Comparison of ENCODE assay signal across 8 cellular contexts in the genomic region with DNA sequence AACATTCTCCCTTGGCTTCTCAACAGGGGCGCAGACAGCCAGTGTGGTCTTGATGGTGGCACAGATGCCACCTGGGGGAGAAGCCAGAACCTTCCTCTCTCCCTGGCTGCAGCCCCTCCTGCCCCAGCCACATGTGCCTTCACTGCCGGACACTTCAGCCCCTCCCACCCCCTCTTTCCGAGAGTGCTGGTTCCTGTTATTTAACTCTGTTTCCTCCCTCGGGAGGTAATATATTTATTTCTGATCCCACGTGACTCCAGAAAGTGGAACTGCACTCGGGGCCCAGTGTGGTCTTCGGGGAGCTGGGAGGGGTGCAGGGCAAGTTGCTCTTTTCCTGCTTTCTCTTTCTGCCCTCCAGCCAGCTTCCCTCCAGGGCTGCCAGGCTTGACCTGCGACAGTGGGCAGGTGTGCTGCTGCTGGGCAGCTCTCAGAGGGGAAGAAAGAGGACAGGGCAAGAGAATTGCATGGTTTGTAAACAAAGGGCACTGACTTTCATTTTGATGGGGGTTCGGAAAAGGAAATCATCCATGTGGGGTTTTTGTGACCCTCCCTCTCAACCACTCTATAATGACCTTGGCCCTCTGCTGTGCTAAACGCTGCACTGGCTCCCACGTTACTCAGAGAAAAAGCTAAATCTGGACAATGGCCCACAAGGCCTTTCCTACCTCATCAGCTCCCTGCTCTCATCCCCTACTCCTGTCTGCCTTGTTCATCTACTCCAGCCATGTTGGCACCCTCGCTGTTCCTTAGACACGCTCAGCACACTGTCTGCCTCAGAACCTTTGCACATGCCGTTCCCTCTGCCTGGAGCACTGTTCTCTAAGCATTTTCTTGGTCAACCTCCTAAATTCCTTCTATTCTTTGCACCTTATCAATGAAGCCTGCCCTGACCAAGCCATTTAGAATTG. TPM values are rescaled to one million over a fixed set of nuclear protein-coding genes. Genes with fewer than 3 reads are reported as not detected.
A peak's percentile ranks its signal among the peaks of the same experiment; 100 is the strongest.
DNase-seq lines count a peak whose midpoint lies in the region; ATAC-seq and TF ChIP-seq lines count a peak whose summit lies in the region.

No MANE protein-coding gene starts in this region.

- in situ Hi-C loops in GM13977 (cut with MboI; ENCODE audit: low pct_unique_long_range_greater_than_20kb, low sequenced_read_pairs, unreplicated experiment): loop anchor here (10.0 kb wide), 1 partner anchor 54 kb away; the partner anchor contains the start of gene TVP23A

- DNase-seq in GM13977 (ENCODE audit: low spot score) (peak; percentile 58), mucosa of descending colon (peak in 2 of 3 donors; percentile 45 to 72), mesothelial cell of epicardium (ENCODE audit: low spot score in 2 of 2, unreplicated experiment in 2 of 2) (no peak), 8988T (no peak), activated gamma-delta T cell (lab: John Stamatoyannopoulos, UW) (no peak)

- H3K9me3 ChIP-seq in HEK293 (ENCODE audit: control insufficient read depth, insufficient read depth, low read depth, low read length): no peaks in the 10 kb centered on the region
- H3K9me3 ChIP-seq in mucosa of descending colon: no peaks in the 10 kb centered on the region

- peak; percentile 33 for ATAC-seq in mucosa of descending colon
- ATAC-seq in HG02981 (IDR thresholded peaks at IDR 0.05; ENCODE audit: unreplicated experiment): no peak

- H3K9me3 Mint-ChIP-seq in T-helper 1 cell treated with Interleukin-12 subunit alpha and Interleukin-12 subunit beta and Interleukin-4 antibody, amounts not matched to agents 30 μg/mL and 1 μg/mL, for 36 hours: no peaks in the 10 kb centered on the region
- H3K9me3 Mint-ChIP-seq in mesothelial cell of epicardium: no peaks in the 10 kb centered on the region

- peaks cover 18% of the 10 kb centered on the region for H3K27me3 Mint-ChIP-seq in T-helper 1 cell treated with Interleukin-12 subunit alpha and Interleukin-12 subunit beta and Interleukin-4 antibody, amounts not matched to agents 30 μg/mL and 1 μg/mL, for 36 hours (ENCODE audit: low read depth)
- H3K27me3 Mint-ChIP-seq in mesothelial cell of epicardium (ENCODE audit: low read depth): peaks cover 67% of the 10 kb centered on the region

- H3K36me3 Mint-ChIP-seq in T-helper 1 cell treated with Interleukin-12 subunit alpha and Interleukin-12 subunit beta and Interleukin-4 antibody, amounts not matched to agents 30 μg/mL and 1 μg/mL, for 36 hours (ENCODE audit: low read depth): peaks cover 2% of the 10 kb centered on the region
- no peaks in the 10 kb centered on the region for H3K36me3 Mint-ChIP-seq in mesothelial cell of epicardium

- intact Hi-C loops in mucosa of descending colon (cut with DNase I, micrococcal nuclease): no loop called here

- CTCF ChIA-PET in HEK293 (lab: Yijun Ruan, JAX): no interaction called here

- H3K4me1 Mint-ChIP-seq in T-helper 1 cell treated with Interleukin-12 subunit alpha and Interleukin-12 subunit beta and Interleukin-4 antibody, amounts not matched to agents 30 μg/mL and 1 μg/mL, for 36 hours (ENCODE audit: low read depth): peaks cover 51% of the 10 kb centered on the region
- H3K4me1 Mint-ChIP-seq in mesothelial cell of epicardium: no peaks in the 10 kb centered on the region

- H3K36me3 ChIP-seq in HEK293 (ENCODE audit: control insufficient read depth in 2 of 2, insufficient read depth in 1 of 2, low read length in 2 of 2) (no peaks in the 10 kb centered on the region), mucosa of descending colon (ENCODE audit: low read depth) (no peaks in the 10 kb centered on the region)

- POLR2A ChIA-PET in HEK293 (lab: Yijun Ruan, JAX): no interaction called here

- H3K27ac ChIP-seq in HEK293 (ENCODE audit: extremely low read depth, low read depth, low read length): no peak overlapping the region

- no peaks in the 10 kb centered on the region for H3K4me1 ChIP-seq in HEK293 (ENCODE audit: control insufficient read depth, insufficient read depth, low read length)
- H3K4me1 ChIP-seq in mucosa of descending colon (ENCODE audit: low read depth): peaks cover 9% of the 10 kb centered on the region

- H3K4me3 Mint-ChIP-seq in T-helper 1 cell treated with Interleukin-12 subunit alpha and Interleukin-12 subunit beta and Interleukin-4 antibody, amounts not matched to agents 30 μg/mL and 1 μg/mL, for 36 hours: peak overlapping the region; percentile 45
- no peak overlapping the region for H3K4me3 Mint-ChIP-seq in mesothelial cell of epicardium

- H3K4me3 ChIP-seq in HEK293 (ENCODE audit: low read depth, low read length) (no peak overlapping the region), mucosa of descending colon (no peak overlapping the region)

- peak overlapping the region; percentile 73 for H3K27ac Mint-ChIP-seq in T-helper 1 cell treated with Interleukin-12 subunit alpha and Interleukin-12 subunit beta and Interleukin-4 antibody, amounts not matched to agents 30 μg/mL and 1 μg/mL, for 36 hours
- H3K27ac Mint-ChIP-seq in mesothelial cell of epicardium: no peak overlapping the region

- no peak for TF ChIP-seq CTCF in GM13977 (IDR thresholded peaks at IDR 0.05; ENCODE audit: extremely low read depth, insufficient read depth, missing control alignments)
- no peak for TF ChIP-seq CTCF in HEK293 (tag by site-specific recombination; IDR thresholded peaks at IDR 0.05)
- TF ChIP-seq CTCF in mucosa of descending colon (IDR thresholded peaks at IDR 0.05): no peak
- no peak for TF ChIP-seq CTCF in mesothelial cell of epicardium (IDR thresholded peaks at IDR 0.05; ENCODE audit: unreplicated experiment)

TF ChIP-seq in HEK293, 187 proteins besides CTCF, POLR2A, EP300 and RAD21:
- TF ChIP-seq ZNF623 (tag by site-specific recombination; IDR thresholded peaks at IDR 0.05): peak; percentile 52
- TF ChIP-seq ZSCAN30 (tag by site-specific recombination; IDR thresholded peaks at IDR 0.05): no peak

RNA-seq across cellular contexts. Expression of gene CIITA, which starts 8.2 kb away (rescaled TPM):
- total RNA-seq in mucosa of descending colon (10 to 100 TPM in 1 of 3 donors, 1 to 10 TPM in 2; 5.8 to 16.0 (median 9.1) TPM), mesothelial cell of epicardium (0.20 TPM in 2 of 3 replicates, not detected in the other)

RNA-seq across cellular contexts. Expression of gene TVP23A, which starts 50.2 kb away (rescaled TPM):
- total RNA-seq in mucosa of descending colon (under 1 TPM in 2 of 3 donors, not detected in 1; 0.14 to 0.60 TPM), mesothelial cell of epicardium (9.5 to 9.9 TPM (median 9.8 TPM) in 3 replicates)

Comparison
In these comparisons a context has a peak if more than half of its experiments do, and no peak if none do; other contexts are left out.
1. DNase-seq: peak in GM13977 (single experiment) and mucosa of descending colon (2 of 3); none in mesothelial cell of epicardium (0 of 2), 8988T (single experiment) and activated gamma-delta T cell (single experiment).